Comparison of ENCODE assay signal across 8 cellular contexts in genomic region chr15:90868261-90868689, GRCh38. TPM values are rescaled to one million over a fixed set of nuclear protein-coding genes. Genes with fewer than 3 reads are reported as not detected.
DNase-seq lines count a peak whose midpoint lies in the region; ATAC-seq and TF ChIP-seq lines count a peak whose summit lies in the region.

FURIN (plus strand) TSS chr15:90868588; CDS start chr15:90875741, 7,153 bp downstream.

- no peak within 1 kb of the TSS for H3K4me3 ChIP-seq in naive thymus-derived CD4-positive, alpha-beta T cell (ENCODE audit: low read length)

- H3K27me3 ChIP-seq in CD4-positive, alpha-beta T cell (ENCODE audit: control insufficient read depth, insufficient read depth, low read length): no peaks in the 10 kb centered on the region
- no peaks in the 10 kb centered on the region for H3K27me3 ChIP-seq in naive thymus-derived CD4-positive, alpha-beta T cell (ENCODE audit: control insufficient read depth in 2 of 2, insufficient read depth in 2 of 2, low read length in 2 of 2)

- POLR2A ChIA-PET in CD4-positive, alpha-beta T cell (lab: Charles Lee): interaction anchor here (1.0 kb wide), 1 partner anchor 63 kb away, joined by 4 read pairs; no protein-coding TSS in a partner anchor
- POLR2A ChIA-PET in naive thymus-derived CD4-positive, alpha-beta T cell (lab: Charles Lee): interaction anchor here (1.6 kb wide), 1 partner anchor 9 kb away, joined by 3 read pairs; no protein-coding TSS in a partner anchor

- peaks cover 37% of the 10 kb centered on the region for H3K4me1 Mint-ChIP-seq in CD4-positive, alpha-beta T cell (ENCODE audit: low read depth)
- H3K4me1 Mint-ChIP-seq in naive thymus-derived CD4-positive, alpha-beta T cell: peaks cover 22 to 63% (median 39%) of the 10 kb centered on the region in 7 donors

- H3K27ac Mint-ChIP-seq in CD4-positive, alpha-beta T cell: peak within 1 kb of the TSS; percentile 89
- H3K27ac Mint-ChIP-seq in naive thymus-derived CD4-positive, alpha-beta T cell: peak within 1 kb of the TSS; percentile 65 to 97 (median 91)

- H3K9me3 Mint-ChIP-seq in CD4-positive, alpha-beta T cell: no peaks in the 10 kb centered on the region
- H3K9me3 Mint-ChIP-seq in naive thymus-derived CD4-positive, alpha-beta T cell: no peaks in the 10 kb centered on the region

- no peak for ATAC-seq in CD4-positive, alpha-beta T cell (ENCODE audit: poor library complexity)
- no peak for ATAC-seq in naive thymus-derived CD4-positive, alpha-beta T cell
- no peak for ATAC-seq in HG03469 (IDR thresholded peaks at IDR 0.05; ENCODE audit: unreplicated experiment)

- no peaks in the 10 kb centered on the region for H3K36me3 ChIP-seq in naive thymus-derived CD4-positive, alpha-beta T cell (ENCODE audit: control insufficient read depth in 2 of 3, insufficient read depth in 3 of 3, low read length in 3 of 3)

- H3K36me3 Mint-ChIP-seq in CD4-positive, alpha-beta T cell (ENCODE audit: low read depth): peaks cover 17% of the 10 kb centered on the region
- H3K36me3 Mint-ChIP-seq in naive thymus-derived CD4-positive, alpha-beta T cell: peaks cover 0 to 28% (median 0%) of the 10 kb centered on the region in 5 donors

- DNase-seq in CD4-positive, alpha-beta T cell: no peak
- DNase-seq in NCI-H460 (ENCODE audit: extremely low read depth, low read depth) (no peak), dermis microvascular lymphatic vessel endothelial cell (ENCODE audit: low read depth in 2 of 2) (no peak), NCI-H345 treated with DMSO at 0.1 percent for 48 hours (lab: John Stamatoyannopoulos, UW; ENCODE audit: unreplicated experiment) (no peak), HCEC 1CT (no peak), medulla oblongata (ENCODE audit: extremely low spot score) (no peak)
- DNase-seq in naive thymus-derived CD4-positive, alpha-beta T cell: no peak

- intact Hi-C loops in CD4-positive, alpha-beta T cell (cut with DNase I, micrococcal nuclease): no loop called here
- intact Hi-C loops in naive thymus-derived CD4-positive, alpha-beta T cell (cut with micrococcal nuclease): loop anchor here in 1 of 2 donors (2.0 kb wide), 1 partner anchor 61 kb away; no protein-coding TSS in a partner anchor

- TF ChIP-seq CTCF in CD4-positive, alpha-beta T cell (IDR thresholded peaks at IDR 0.05): no peak

- no peaks in the 10 kb centered on the region for H3K9me3 ChIP-seq in CD4-positive, alpha-beta T cell (ENCODE audit: control insufficient read depth, low read length)
- H3K9me3 ChIP-seq in naive thymus-derived CD4-positive, alpha-beta T cell (ENCODE audit: control insufficient read depth in 2 of 3, low read length in 3 of 3): no peaks in the 10 kb centered on the region

- H3K4me3 Mint-ChIP-seq in CD4-positive, alpha-beta T cell: peak within 1 kb of the TSS; percentile 56
- H3K4me3 Mint-ChIP-seq in naive thymus-derived CD4-positive, alpha-beta T cell: peak within 1 kb of the TSS in 6 of 10 donors; percentile 39 to 93 (median 86)

- peak within 1 kb of the TSS; percentile 25 for H3K27ac ChIP-seq in CD4-positive, alpha-beta T cell (ENCODE audit: low read depth, low read length)
- H3K27ac ChIP-seq in naive thymus-derived CD4-positive, alpha-beta T cell (ENCODE audit: low read depth, low read length): peak within 1 kb of the TSS; percentile 73

- CTCF ChIA-PET in CD4-positive, alpha-beta T cell (lab: Charles Lee): no interaction called here
- CTCF ChIA-PET in naive thymus-derived CD4-positive, alpha-beta T cell (lab: Charles Lee): interaction anchor here (0.8 kb wide), 1 partner anchor 31 kb away, joined by 3 read pairs; no protein-coding TSS in a partner anchor

- H3K27me3 Mint-ChIP-seq in CD4-positive, alpha-beta T cell: no peaks in the 10 kb centered on the region
- no peaks in the 10 kb centered on the region for H3K27me3 Mint-ChIP-seq in naive thymus-derived CD4-positive, alpha-beta T cell

- peaks cover 27% of the 10 kb centered on the region in 2 donors for H3K4me1 ChIP-seq in naive thymus-derived CD4-positive, alpha-beta T cell (ENCODE audit: control insufficient read depth in 2 of 2, insufficient read depth in 2 of 2, low read length in 2 of 2)

RNA-seq across cellular contexts. Expression of gene FURIN, which starts in this region (rescaled TPM):
- total RNA-seq in CD4-positive, alpha-beta T cell: 100 to 1,000 TPM in 1 of 2 experiments, 10 to 100 TPM in 1; 97.4 to 104 TPM
- total RNA-seq in NCI-H460 (2014; rRNA removed; shearing (Covaris generic)): 29.0 and 37.7 TPM in 2 replicates
- polyA plus RNA-seq in NCI-H460 (2014; cell fraction: nucleus; rRNA removed): 19.5 and 22.4 TPM in 2 replicates
- 39.8 and 81.7 TPM in 2 replicates for total RNA-seq in dermis microvascular lymphatic vessel endothelial cell
- 100 to 1,000 TPM in 1 of 5 experiments, 10 to 100 TPM in 4; 31.8 to 516 (median 58.9) TPM for total RNA-seq in naive thymus-derived CD4-positive, alpha-beta T cell
- polyA plus RNA-seq in naive thymus-derived CD4-positive, alpha-beta T cell: 1 to 10 TPM; 2.0 to 4.0 TPM
